Comparison of ENCODE assay signal across 8 cellular contexts in genomic region chr10:13347235-13348156, GRCh38. TPM values are rescaled to one million over a fixed set of nuclear protein-coding genes. Genes with fewer than 3 reads are reported as not detected.
A peak's percentile ranks its signal among the peaks of the same experiment; 100 is the strongest.
DNase-seq lines count a peak whose midpoint lies in the region; ATAC-seq and FAIRE-seq lines count a peak whose summit lies in the region.

No MANE protein-coding gene starts in this region.

- no peaks in the 10 kb centered on the region for H3K9me3 Mint-ChIP-seq in CD8-positive, alpha-beta memory T cell
- no peaks in the 10 kb centered on the region for H3K9me3 Mint-ChIP-seq in activated T-helper 2 cell treated with anti-CD3 and anti-CD28 coated beads, Interferon-gamma antibody, Interleukin-2, Interleukin-4, amounts not matched to agents 10 μg/mL and 5 μg/mL and 100 μg/mL, durations not matched to agents 14 hours and 24 hours and 36 hours
- no peaks in the 10 kb centered on the region for H3K9me3 Mint-ChIP-seq in natural killer cell treated with Interleukin-12 subunit alpha and Interleukin-12 subunit beta and Interleukin-15 and Interleukin-18, amount 100 ng/mL, for 72 hours

- H3K4me1 ChIP-seq in CD8-positive, alpha-beta memory T cell (ENCODE audit: insufficient read depth, low read length), result peaks cover 40% of the 10 kb centered on the region

- CTCF ChIA-PET in CD8-positive, alpha-beta memory T cell (lab: Charles Lee), result interaction anchor here (1.0 kb wide), 1 partner anchor 45 kb away, joined by 3 read pairs; no protein-coding TSS in a partner anchor

- peak; percentile 67 to 85 (median 74) for DNase-seq in CD8-positive, alpha-beta memory T cell
- DNase-seq in HT-29 (ENCODE audit: low spot score) (peak; percentile 71), RCC 7860 (ENCODE audit: low spot score) (peak; percentile 41), fibroblast of peridontal ligament (ENCODE audit: extremely low read depth) (peak; percentile 61)
- peak; percentile 68 for DNase-seq in activated T-helper 2 cell treated with anti-CD3 and anti-CD28 coated beads, Interferon-gamma antibody, Interleukin-2, Interleukin-4, amounts not matched to agents 10 μg/mL and 5 μg/mL and 100 μg/mL, durations not matched to agents 14 hours and 24 hours and 36 hours (ENCODE audit: low spot score)
- peak; percentile 81 for DNase-seq in natural killer cell treated with Interleukin-12 subunit alpha and Interleukin-12 subunit beta and Interleukin-15 and Interleukin-18, amount 100 ng/mL, for 72 hours (ENCODE audit: low spot score)
- DNase-seq in stimulated activated naive CD4-positive, alpha-beta T cell treated with Interleukin-2 at 50 U/mL for 16 hours (lab: John Stamatoyannopoulos, UW), result peak; percentile 78

- peaks cover 0 to 17% (median 0%) of the 10 kb centered on the region in 3 donors for H3K36me3 Mint-ChIP-seq in CD8-positive, alpha-beta memory T cell
- H3K36me3 Mint-ChIP-seq in activated T-helper 2 cell treated with anti-CD3 and anti-CD28 coated beads, Interferon-gamma antibody, Interleukin-2, Interleukin-4, amounts not matched to agents 10 μg/mL and 5 μg/mL and 100 μg/mL, durations not matched to agents 14 hours and 24 hours and 36 hours (ENCODE audit: low read depth), result peaks cover 22% of the 10 kb centered on the region
- no peaks in the 10 kb centered on the region for H3K36me3 Mint-ChIP-seq in natural killer cell treated with Interleukin-12 subunit alpha and Interleukin-12 subunit beta and Interleukin-15 and Interleukin-18, amount 100 ng/mL, for 72 hours

- peak overlapping the region in 6 of 7 donors; percentile 84 to 96 (median 86) for H3K4me3 Mint-ChIP-seq in CD8-positive, alpha-beta memory T cell
- H3K4me3 Mint-ChIP-seq in activated T-helper 2 cell treated with anti-CD3 and anti-CD28 coated beads, Interferon-gamma antibody, Interleukin-2, Interleukin-4, amounts not matched to agents 10 μg/mL and 5 μg/mL and 100 μg/mL, durations not matched to agents 14 hours and 24 hours and 36 hours (ENCODE audit: low read depth), result peak overlapping the region; percentile 80
- H3K4me3 Mint-ChIP-seq in natural killer cell treated with Interleukin-12 subunit alpha and Interleukin-12 subunit beta and Interleukin-15 and Interleukin-18, amount 100 ng/mL, for 72 hours, result peak overlapping the region; percentile 86

- H3K27me3 Mint-ChIP-seq in CD8-positive, alpha-beta memory T cell, result no peaks in the 10 kb centered on the region
- no peaks in the 10 kb centered on the region for H3K27me3 Mint-ChIP-seq in activated T-helper 2 cell treated with anti-CD3 and anti-CD28 coated beads, Interferon-gamma antibody, Interleukin-2, Interleukin-4, amounts not matched to agents 10 μg/mL and 5 μg/mL and 100 μg/mL, durations not matched to agents 14 hours and 24 hours and 36 hours (ENCODE audit: low read depth)
- H3K27me3 Mint-ChIP-seq in natural killer cell treated with Interleukin-12 subunit alpha and Interleukin-12 subunit beta and Interleukin-15 and Interleukin-18, amount 100 ng/mL, for 72 hours, result peaks cover 13 to 14% of the 10 kb centered on the region in 2 donors

- ATAC-seq in GM19463 (IDR thresholded peaks at IDR 0.05; ENCODE audit: unreplicated experiment), result peak; percentile 43
- peak; percentile 82 to 87 for ATAC-seq in natural killer cell treated with Interleukin-12 subunit alpha and Interleukin-12 subunit beta and Interleukin-15 and Interleukin-18, amount 100 ng/mL, for 72 hours

- intact Hi-C loops in activated T-helper 2 cell treated with anti-CD3 and anti-CD28 coated beads, Interferon-gamma antibody, Interleukin-2, Interleukin-4, amounts not matched to agents 10 μg/mL and 5 μg/mL and 100 μg/mL, durations not matched to agents 14 hours and 24 hours and 36 hours (cut with micrococcal nuclease), result loop anchor here (1.0 to 2.0 kb wide), 2 partner anchors 45 to 187 kb away; partner anchors contain the start of gene MCM10

- no peaks in the 10 kb centered on the region for H3K27me3 ChIP-seq in CD8-positive, alpha-beta memory T cell (ENCODE audit: insufficient read depth, low read length, poor library complexity, severe bottlenecking)

- H3K27ac ChIP-seq in CD8-positive, alpha-beta memory T cell (ENCODE audit: low read depth, low read length), result peak overlapping the region; percentile 68

- no peak for FAIRE-seq in RCC 7860 (lab: Jason Lieb, UNC)

- H3K4me1 Mint-ChIP-seq in CD8-positive, alpha-beta memory T cell, result peaks cover 48 to 69% (median 68%) of the 10 kb centered on the region in 3 donors
- H3K4me1 Mint-ChIP-seq in activated T-helper 2 cell treated with anti-CD3 and anti-CD28 coated beads, Interferon-gamma antibody, Interleukin-2, Interleukin-4, amounts not matched to agents 10 μg/mL and 5 μg/mL and 100 μg/mL, durations not matched to agents 14 hours and 24 hours and 36 hours (ENCODE audit: low read depth), result peaks cover 45% of the 10 kb centered on the region
- peaks cover 26 to 36% of the 10 kb centered on the region in 2 donors for H3K4me1 Mint-ChIP-seq in natural killer cell treated with Interleukin-12 subunit alpha and Interleukin-12 subunit beta and Interleukin-15 and Interleukin-18, amount 100 ng/mL, for 72 hours (ENCODE audit: low read depth in 2 of 2)

- POLR2A ChIA-PET in CD8-positive, alpha-beta memory T cell (lab: Charles Lee), result interaction anchor here (2.8 kb wide), 1 partner anchor 45 kb away, joined by 29 read pairs; no protein-coding TSS in a partner anchor

- H3K27ac Mint-ChIP-seq in CD8-positive, alpha-beta memory T cell, result peak overlapping the region in 6 of 8 donors; percentile 77 to 97 (median 88)
- H3K27ac Mint-ChIP-seq in activated T-helper 2 cell treated with anti-CD3 and anti-CD28 coated beads, Interferon-gamma antibody, Interleukin-2, Interleukin-4, amounts not matched to agents 10 μg/mL and 5 μg/mL and 100 μg/mL, durations not matched to agents 14 hours and 24 hours and 36 hours, result no peak overlapping the region
- peak overlapping the region in 1 of 2 donors; percentile 78 for H3K27ac Mint-ChIP-seq in natural killer cell treated with Interleukin-12 subunit alpha and Interleukin-12 subunit beta and Interleukin-15 and Interleukin-18, amount 100 ng/mL, for 72 hours

- H3K36me3 ChIP-seq in CD8-positive, alpha-beta memory T cell (ENCODE audit: insufficient read depth, low read length), result no peaks in the 10 kb centered on the region

- peak overlapping the region; percentile 30 for H3K4me3 ChIP-seq in CD8-positive, alpha-beta memory T cell (ENCODE audit: low read length)

- no peaks in the 10 kb centered on the region for H3K9me3 ChIP-seq in CD8-positive, alpha-beta memory T cell (ENCODE audit: low read length)

RNA-seq across cellular contexts. Expression of gene SEPHS1, which starts 0.6 kb away (rescaled TPM):
- total RNA-seq in CD8-positive, alpha-beta memory T cell, result 10 to 100 TPM; 52.0 to 59.4 TPM
- polyA plus RNA-seq in CD8-positive, alpha-beta memory T cell, result 22.4 TPM
- total RNA-seq in HT-29 (2014; rRNA removed; shearing (Covaris generic)), result 53.8 and 58.8 TPM in 2 replicates
- total RNA-seq in activated T-helper 2 cell treated with anti-CD3 and anti-CD28 coated beads, Interferon-gamma antibody, Interleukin-2, Interleukin-4, amounts not matched to agents 10 μg/mL and 5 μg/mL and 100 μg/mL, durations not matched to agents 14 hours and 24 hours and 36 hours, result 58.8 and 61.9 TPM in 2 replicates
- 10 to 100 TPM; 37.8 to 62.4 TPM for total RNA-seq in natural killer cell treated with Interleukin-12 subunit alpha and Interleukin-12 subunit beta and Interleukin-15 and Interleukin-18, amount 100 ng/mL, for 72 hours

RNA-seq across cellular contexts. Expression of gene PHYH, which starts 47.6 kb away (rescaled TPM):
- 10 to 100 TPM; 15.6 to 15.7 TPM for total RNA-seq in CD8-positive, alpha-beta memory T cell
- polyA plus RNA-seq in CD8-positive, alpha-beta memory T cell, result 16.5 TPM
- total RNA-seq in HT-29 (2014; rRNA removed; shearing (Covaris generic)), result 4.6 and 6.0 TPM in 2 replicates
- total RNA-seq in activated T-helper 2 cell treated with anti-CD3 and anti-CD28 coated beads, Interferon-gamma antibody, Interleukin-2, Interleukin-4, amounts not matched to agents 10 μg/mL and 5 μg/mL and 100 μg/mL, durations not matched to agents 14 hours and 24 hours and 36 hours, result 18.0 and 20.0 TPM in 2 replicates
- 1 to 10 TPM; 4.4 to 7.0 TPM for total RNA-seq in natural killer cell treated with Interleukin-12 subunit alpha and Interleukin-12 subunit beta and Interleukin-15 and Interleukin-18, amount 100 ng/mL, for 72 hours

Comparison
In these comparisons a context has a peak if more than half of its experiments do, and no peak if none do; other contexts are left out.
1. Peak in every context shown above with its lines: DNase-seq, ATAC-seq, H3K4me3 ChIP-seq and H3K27ac ChIP-seq.